In genomic region chr4:98452091-98452490, GRCh38 we compare ENCODE assay signal across 21 cellular contexts.
DNase-seq lines count a peak whose midpoint lies in the region; ATAC-seq, FAIRE-seq and TF ChIP-seq lines count a peak whose summit lies in the region.
"Had no signal": no experiment of that assay in that cellular context is flagged by ENCODE, and none has a peak within 500 bp of the region (broad histone marks: within the 10 kb centered on the region; RNA-seq: fewer than 3 reads in every experiment).

No MANE protein-coding gene starts in this region.

- no peaks in the 10 kb centered on the region for H3K79me2 ChIP-seq in osteoblast (ENCODE audit: insufficient read depth, low read length)

- H3K4me3 ChIP-seq in osteoblast (ENCODE audit: insufficient read depth, low read length), result no peak overlapping the region
- H3K4me3 ChIP-seq: A549, GM23248, HAP-1 had no signal

- H3K27ac ChIP-seq in epithelial cell of prostate (peak overlapping the region; percentile 19), osteoblast (ENCODE audit: low read depth, low read length) (no peak overlapping the region)
- H3K27ac ChIP-seq: 22Rv1, A549, C4-2B, GM23248, HL-60 had no signal

- ATAC-seq in activated CD4-positive, CD25-positive, alpha-beta regulatory T cell treated with anti-CD3 and anti-CD28 coated beads, Interleukin-2, amount 50 U/mL, for 24 hours, result no peak
- ATAC-seq: A549 had no signal

- H2AFZ ChIP-seq in osteoblast (ENCODE audit: low read length), result no peak overlapping the region
- H2AFZ ChIP-seq: GM23248 had no signal

- no peaks in the 10 kb centered on the region for H3K36me3 ChIP-seq in osteoblast (ENCODE audit: insufficient read depth, low read length)
- H3K36me3 ChIP-seq: HAP-1 had no signal

- no peaks in the 10 kb centered on the region for H3K4me1 ChIP-seq in osteoblast (ENCODE audit: insufficient read depth, low read length)
- H3K4me1 ChIP-seq: A549, HAP-1 had no signal

- no peaks in the 10 kb centered on the region for H4K20me1 ChIP-seq in osteoblast (ENCODE audit: insufficient read depth, low read length)

- FAIRE-seq in urothelium cell line (lab: Jason Lieb, UNC), result no peak
- FAIRE-seq: A549, GM12892, GM18507, HTR-8/SVneo had no signal

- H3K27me3 ChIP-seq in osteoblast (ENCODE audit: insufficient read depth, low read length), result no peaks in the 10 kb centered on the region

- no peak overlapping the region for H3K4me2 ChIP-seq in osteoblast (ENCODE audit: insufficient read depth, low read length)
- H3K4me2 ChIP-seq: A549 had no signal

- peak; percentile 51 for DNase-seq in HCEC 1CT
- DNase-seq in RPMI7951 (ENCODE audit: low read depth), result peak; percentile 72
- DNase-seq in epithelial cell of prostate (ENCODE audit: low read depth, low spot score), result no peak
- DNase-seq in osteoblast (ENCODE audit: insufficient read length, low spot score, missing footprints), result peak; percentile 59
- DNase-seq in activated T-cell treated with anti-CD3 and anti-CD28 coated beads, Interleukin-2, amount 50 U/mL, for 1 hour, result no peak
- DNase-seq in urothelium cell line (ENCODE audit: low spot score), result no peak
- DNase-seq: AML-193; CD4-positive, alpha-beta memory T cell; DMS153; DMS79; GDM1; GM23248 had no signal

- no peaks in the 10 kb centered on the region for H3K9me3 ChIP-seq in osteoblast (ENCODE audit: low read depth, low read length)
- H3K9me3 ChIP-seq: A549, HAP-1 had no signal

- no peak for TF ChIP-seq CTCF in osteoblast (IDR thresholded peaks at IDR 0.05; ENCODE audit: extremely low read depth, low read depth, low read length)

Comparison
In these comparisons a context has a peak if more than half of its experiments do, and no peak if none do; other contexts are left out.
1. DNase-seq: peak in HCEC 1CT (single experiment), RPMI7951 (single experiment) and osteoblast (single experiment); none in epithelial cell of prostate (single experiment), activated T-cell treated with anti-CD3 and anti-CD28 coated beads, Interleukin-2, amount 50 U/mL, for 1 hour (single experiment) and urothelium cell line (single experiment).